Comparison of ENCODE assay signal across 1 cellular context in the genomic region with DNA sequence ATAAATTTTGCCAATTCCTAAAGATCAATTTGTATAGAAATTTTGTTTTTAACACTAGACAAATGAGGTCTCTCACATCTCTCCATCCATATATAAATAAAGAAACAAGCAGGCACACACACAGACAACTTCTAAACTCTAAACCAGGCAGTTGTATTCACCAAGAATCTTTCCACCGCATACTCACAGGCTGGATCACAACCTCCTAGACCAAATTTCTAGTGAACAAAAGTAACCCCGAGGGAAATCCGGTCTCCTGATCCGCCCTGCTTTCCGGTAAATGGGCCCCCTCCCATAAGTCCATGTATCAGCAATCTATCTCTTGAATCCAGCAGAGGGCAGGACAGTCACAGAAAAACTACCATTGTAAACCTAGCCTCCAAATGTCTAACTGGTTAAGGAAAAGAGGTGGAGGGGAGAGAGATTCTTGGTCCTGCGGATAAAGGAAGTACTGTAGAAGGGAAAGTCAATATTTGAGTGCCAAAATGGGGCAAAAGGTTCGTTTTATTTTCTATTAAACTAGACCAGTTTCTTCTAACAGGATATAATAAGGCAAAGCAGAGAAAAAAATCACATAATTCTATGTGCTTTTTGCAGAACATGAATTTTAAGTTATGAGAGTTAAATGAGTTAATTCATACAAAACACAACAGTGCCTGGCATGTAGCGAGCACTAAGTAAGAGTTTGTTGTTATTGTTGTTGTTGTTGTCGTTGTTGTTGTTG.
TF ChIP-seq lines count a peak whose summit lies in the region.

No MANE protein-coding gene starts in this region.

TF ChIP-seq in IMR-90, 13 proteins besides CTCF, POLR2A, EP300 and RAD21:
- TF ChIP-seq RFX5 (IDR thresholded peaks at IDR 0.05; ENCODE audit: low read depth, low read length), result no peak
- peak; percentile 63 for TF ChIP-seq MAFK (IDR thresholded peaks at IDR 0.05; ENCODE audit: low read depth, low read length)
- peak; percentile 61; the same call in 1 of the 2 replicates for TF ChIP-seq MAZ (IDR thresholded peaks at IDR 0.05; ENCODE audit: borderline replicate concordance, low read depth, low read length)
- TF ChIP-seq CHD1 (IDR thresholded peaks at IDR 0.05; ENCODE audit: low read depth, low read length), result no peak; the same call in 1 of the 2 replicates
- no peak for TF ChIP-seq USF2 (IDR thresholded peaks at IDR 0.05; ENCODE audit: low read depth, low read length)
- no peak for TF ChIP-seq NFE2L2 (IDR thresholded peaks at IDR 0.05; ENCODE audit: low read depth, low read length)
- no peak for TF ChIP-seq ELK1 (IDR thresholded peaks at IDR 0.05; ENCODE audit: borderline replicate concordance, low read depth, low read length)
- no peak for TF ChIP-seq FOS (IDR thresholded peaks at IDR 0.05; ENCODE audit: low read depth, low read length)
- peak; percentile 98 for TF ChIP-seq SMC3 (IDR thresholded peaks at IDR 0.05; ENCODE audit: low read depth, low read length)
- no peak for TF ChIP-seq MXI1 (IDR thresholded peaks at IDR 0.05; ENCODE audit: borderline replicate concordance, low read depth, low read length)
- TF ChIP-seq RCOR1 (IDR thresholded peaks at IDR 0.05; ENCODE audit: insufficient replicate concordance, low read length), result no peak
- no peak for TF ChIP-seq BHLHE40 (IDR thresholded peaks at IDR 0.05; ENCODE audit: low read depth, low read length)
- TF ChIP-seq CEBPB (IDR thresholded peaks at IDR 0.05; ENCODE audit: low read depth, low read length), result no peak
